24 cellular contexts compared by ENCODE assay signal in the genomic region with DNA sequence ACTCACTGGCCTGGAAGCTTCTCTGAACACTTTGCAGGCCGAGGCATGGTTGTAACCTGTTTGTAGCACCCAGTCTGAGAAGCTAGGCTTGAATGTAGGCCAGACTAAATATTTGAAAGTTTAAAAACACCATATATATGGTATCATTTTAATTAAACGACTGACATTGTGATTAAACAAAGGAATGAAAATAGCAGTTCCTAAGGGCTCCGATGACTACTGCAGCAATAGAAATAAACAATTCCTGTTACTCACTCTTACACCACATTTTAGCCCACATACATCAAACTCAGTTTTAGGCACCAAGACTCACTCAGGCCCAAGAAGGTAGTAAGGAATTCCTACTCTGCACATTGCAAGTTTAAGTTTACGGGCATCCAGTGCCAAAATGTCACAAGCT.
A peak's percentile ranks its signal among the peaks of the same experiment; 100 is the strongest.
DNase-seq lines count a peak whose midpoint lies in the region; ATAC-seq and TF ChIP-seq lines count a peak whose summit lies in the region.
"Had no signal": no experiment of that assay in that cellular context is flagged by ENCODE, and none has a peak within 500 bp of the region (broad histone marks: within the 10 kb centered on the region; RNA-seq: fewer than 3 reads in every experiment).

No MANE protein-coding gene starts in this region.

- POLR2A ChIA-PET in IMR-90 (lab: Charles Lee; ENCODE audit: unreplicated experiment): no interaction called here

- H3K36me3 Mint-ChIP-seq in chondrocyte (ENCODE audit: low read depth) (peaks cover 7% of the 10 kb centered on the region), type B pancreatic cell (no peaks in the 10 kb centered on the region)

- H3K4me1 Mint-ChIP-seq in chondrocyte (ENCODE audit: low read depth): peaks cover 18% of the 10 kb centered on the region
- no peaks in the 10 kb centered on the region for H3K4me1 Mint-ChIP-seq in type B pancreatic cell (ENCODE audit: unreplicated experiment)
- H3K4me1 Mint-ChIP-seq: neural crest cell had no signal

- no peak overlapping the region for H3K4ac ChIP-seq in IMR-90 (ENCODE audit: low read depth, low read length)

- TF ChIP-seq CTCF in AG10803 (conservative IDR thresholded peaks at IDR 0.05; ENCODE audit: low read length) (no peak), IMR-90 (conservative IDR thresholded peaks at IDR 0.05; ENCODE audit: low read depth, low read length) (no peak), chondrocyte (IDR thresholded peaks at IDR 0.05) (no peak), type B pancreatic cell (conservative IDR thresholded peaks at IDR 0.05) (no peak)

- H3K27ac Mint-ChIP-seq in chondrocyte (ENCODE audit: unreplicated experiment): peak overlapping the region; percentile 66
- no peak overlapping the region for H3K27ac Mint-ChIP-seq in type B pancreatic cell
- H3K27ac Mint-ChIP-seq: T-helper 1 cell treated with Interleukin-12 subunit alpha and Interleukin-12 subunit beta and Interleukin-4 antibody, amounts not matched to agents 30 μg/mL and 1 μg/mL, for 36 hours had no signal

- H3K36me3 ChIP-seq in IMR-90 (ENCODE audit: control insufficient read depth, insufficient read depth, low read length): 0 out of 2 replicates have a peak, but pooled peaks cover 2% of the 10 kb centered on the region
- H3K36me3 ChIP-seq: adrenal gland had no signal

- H3K27me3 Mint-ChIP-seq in chondrocyte (ENCODE audit: low read depth) (no peaks in the 10 kb centered on the region), type B pancreatic cell (no peaks in the 10 kb centered on the region)
- H3K27me3 Mint-ChIP-seq: progenitor cell of endocrine pancreas had no signal

- no peak for TF ChIP-seq RAD21 in IMR-90 (IDR thresholded peaks at IDR 0.05; ENCODE audit: low read length)

- H3K4me3 ChIP-seq in AG10803 (ENCODE audit: low read length) (no peak overlapping the region), IMR-90 (ENCODE audit: insufficient read depth, low read depth, low read length) (no peak overlapping the region)
- H3K4me3 ChIP-seq: adrenal gland, esophagus muscularis mucosa, left ventricle myocardium inferior, skin epidermis, tibial artery had no signal

- no peak overlapping the region for H2BK20ac ChIP-seq in IMR-90 (ENCODE audit: low read depth, low read length)

- H3K18ac ChIP-seq in IMR-90 (ENCODE audit: low read depth, low read length): no peak overlapping the region

- no peak overlapping the region for H2AK9ac ChIP-seq in IMR-90 (replicated peaks; ENCODE audit: low read depth, low read length, poor library complexity)

- no peak overlapping the region for H3K14ac ChIP-seq in IMR-90 (replicated peaks; ENCODE audit: low read depth, low read length)

- WGBS in IMR-90 (ENCODE audit: extremely low coverage in 2 of 2, insufficient read length in 1 of 2), 2 experiments: no CpG with 5 or more reads among the region's 4 CpGs

- 0 out of 2 replicates have a peak, but pooled peaks cover 2% of the 10 kb centered on the region for H3K4me1 ChIP-seq in IMR-90 (ENCODE audit: control insufficient read depth, insufficient read depth, low read length)
- H3K4me1 ChIP-seq: adrenal gland, left ventricle myocardium inferior had no signal

- no peaks in the 10 kb centered on the region; the same call in 1 of the 2 replicates for H3K9me1 ChIP-seq in IMR-90 (ENCODE audit: insufficient read depth, low read length)

- no peak overlapping the region for H2AK5ac ChIP-seq in IMR-90 (ENCODE audit: low read depth, low read length)

- H3K56ac ChIP-seq in IMR-90 (ENCODE audit: extremely low read depth, insufficient read depth, low read length): no peak overlapping the region

- no peaks in the 10 kb centered on the region for H3K27me3 ChIP-seq in IMR-90 (ENCODE audit: control insufficient read depth, insufficient read depth, low read length)
- H3K27me3 ChIP-seq: adrenal gland, esophagus muscularis mucosa, tibial artery had no signal

- H2BK5ac ChIP-seq in IMR-90 (ENCODE audit: low read depth, low read length, poor library complexity, severe bottlenecking): no peak overlapping the region

- no peak overlapping the region for H2AFZ ChIP-seq in IMR-90 (replicated peaks; ENCODE audit: low read length, poor library complexity)

- H4K20me1 ChIP-seq in IMR-90 (ENCODE audit: insufficient read depth, low read length): no peaks in the 10 kb centered on the region; the same call in 1 of the 2 replicates

- H3K27ac ChIP-seq in IMR-90 (ENCODE audit: insufficient read depth, low read length): no peak overlapping the region
- H3K27ac ChIP-seq: adrenal gland, HL-60, left ventricle myocardium inferior, skin epidermis, tibial artery had no signal

- in situ Hi-C loops in IMR-90 (cut with MboI; ENCODE audit: low sequenced_read_pairs): no loop called here

- intact Hi-C loops in IMR-90 (cut with micrococcal nuclease): no loop called here

- no TSS peak for BruUV-seq in IMR-90 (replicated peaks; lab: Mats Ljungman, UMichigan)

- no peak overlapping the region for H2BK120ac ChIP-seq in IMR-90 (ENCODE audit: low read depth, low read length)

- H3K79me1 ChIP-seq in IMR-90 (ENCODE audit: low read depth in 1 of 2, low read length in 2 of 2): peaks cover 3 to 6% of the 10 kb centered on the region in 2 experiments; a peak in 3 of 4 replicates

- H3K4me2 ChIP-seq in IMR-90 (ENCODE audit: low read depth, low read length): no peak overlapping the region; the same call in 1 of the 2 replicates

- no peak overlapping the region for H3K9ac ChIP-seq in IMR-90 (ENCODE audit: low read depth, low read length)

- H4K8ac ChIP-seq in IMR-90 (ENCODE audit: low read depth in 2 of 2, low read length in 2 of 2): 0 out of 4 replicates have a peak overlapping the region, but pooled peaks of 1 of the 2 experiments have one; percentile 14

- no peak overlapping the region for H2BK15ac ChIP-seq in IMR-90 (ENCODE audit: low read depth, low read length)

- H3K9me3 Mint-ChIP-seq in chondrocyte (ENCODE audit: low read depth) (no peaks in the 10 kb centered on the region), type B pancreatic cell (no peaks in the 10 kb centered on the region)
- H3K9me3 Mint-ChIP-seq: neural crest cell; T-helper 1 cell treated with Interleukin-12 subunit alpha and Interleukin-12 subunit beta and Interleukin-4 antibody, amounts not matched to agents 30 μg/mL and 1 μg/mL, for 36 hours had no signal

- TF ChIP-seq POLR2A in IMR-90 (IDR thresholded peaks at IDR 0.05; ENCODE audit: low read depth, low read length): no peak

- peak; percentile 96 for ATAC-seq in IMR-90 (ENCODE audit: low read depth)
- no peak for ATAC-seq in HG02610 (IDR thresholded peaks at IDR 0.05; ENCODE audit: unreplicated experiment)

- CTCF ChIA-PET in IMR-90 (lab: Yijun Ruan, JAX): no interaction called here

- H3K4me3 Mint-ChIP-seq in chondrocyte (ENCODE audit: unreplicated experiment) (no peak overlapping the region), type B pancreatic cell (no peak overlapping the region)
- H3K4me3 Mint-ChIP-seq: neural crest cell; T-helper 1 cell treated with Interleukin-12 subunit alpha and Interleukin-12 subunit beta and Interleukin-4 antibody, amounts not matched to agents 30 μg/mL and 1 μg/mL, for 36 hours had no signal

- no peaks in the 10 kb centered on the region for H3K9me3 ChIP-seq in IMR-90 (ENCODE audit: control insufficient read depth, insufficient read depth, low read length)
- H3K9me3 ChIP-seq: esophagus muscularis mucosa, left ventricle myocardium inferior, tibial artery had no signal

- H3K23ac ChIP-seq in IMR-90 (ENCODE audit: low read depth, low read length): no peak overlapping the region

- peak; percentile 37 for DNase-seq in AG10803 (ENCODE audit: low read depth)
- peak; percentile 90 for DNase-seq in IMR-90
- DNase-seq in chondrocyte (ENCODE audit: low spot score): no peak
- DNase-seq in hepatic stellate cell (ENCODE audit: low spot score): peak; percentile 4
- DNase-seq in activated CD4-positive, alpha-beta T cell treated with anti-CD3 and anti-CD28 coated beads, Interleukin-2, amount 50 U/mL, for 4 hours: no peak
- no peak for DNase-seq in type B pancreatic cell (ENCODE audit: extremely low spot score, unreplicated experiment)
- no peak for DNase-seq in activated CD4-positive, alpha-beta T cell treated with anti-CD3 and anti-CD28 coated beads for 1 hour
- DNase-seq: activated gamma-delta T cell; adrenal gland; caudate nucleus; COR-L47; left ventricle myocardium inferior; NCI-H1436 treated with DMSO at 0.1 percent for 48 hours; NCI-H748 treated with DMSO at 0.1 percent for 48 hours; stimulated activated CD4-positive, alpha-beta T cell treated with anti-CD3 and anti-CD28 coated beads, Interleukin-2, amount 100 ng/mL, for 24 hours; stimulated activated naive CD4-positive, alpha-beta T cell; tibial artery had no signal

- H4K5ac ChIP-seq in IMR-90 (ENCODE audit: low read depth, low read length): no peak overlapping the region

- dilution Hi-C loops in IMR-90 (cut with HindIII; ENCODE audit: low sequenced_read_pairs, unreplicated experiment): no loop called here

- H4K91ac ChIP-seq in IMR-90 (ENCODE audit: insufficient read depth, low read depth, low read length): no peak overlapping the region

TF ChIP-seq in IMR-90, 13 proteins besides CTCF, POLR2A, EP300 and RAD21:
- TF ChIP-seq CEBPB (IDR thresholded peaks at IDR 0.05; ENCODE audit: low read depth, low read length) (peak; percentile 82), FOS (IDR thresholded peaks at IDR 0.05; ENCODE audit: low read depth, low read length) (peak; percentile 80), BHLHE40 (IDR thresholded peaks at IDR 0.05; ENCODE audit: low read depth, low read length) (no peak)

Comparison
In these comparisons a context has a peak if more than half of its experiments do, and no peak if none do; other contexts are left out.
1. DNase-seq: peak in AG10803 (single experiment), IMR-90 (single experiment) and hepatic stellate cell (single experiment); none in chondrocyte (single experiment), activated CD4-positive, alpha-beta T cell treated with anti-CD3 and anti-CD28 coated beads, Interleukin-2, amount 50 U/mL, for 4 hours (0 of 2), type B pancreatic cell (single experiment) and activated CD4-positive, alpha-beta T cell treated with anti-CD3 and anti-CD28 coated beads for 1 hour (single experiment).